In genomic region chr16:31002252-31002700, GRCh38 we compare ENCODE assay signal across 22 cellular contexts. TPM values are rescaled to one million over a fixed set of nuclear protein-coding genes. Genes with fewer than 3 reads are reported as not detected.
DNase-seq lines count a peak whose midpoint lies in the region; ATAC-seq, FAIRE-seq and TF ChIP-seq lines count a peak whose summit lies in the region.
"Had no signal": no experiment of that assay in that cellular context is flagged by ENCODE, and none has a peak within 500 bp of the region (broad histone marks: within the 10 kb centered on the region; RNA-seq: fewer than 3 reads in every experiment).

No MANE protein-coding gene starts in this region.

- FAIRE-seq in keratinocyte (lab: Jason Lieb, UNC) = peak; percentile 57
- FAIRE-seq: GM12878, H54 had no signal

- H3K9me1 ChIP-seq in keratinocyte (ENCODE audit: control insufficient read depth, extremely low read depth, insufficient read depth, low read length) = peaks cover 3% of the 10 kb centered on the region

- 44 to 53% methylated on average over 9 to 10 of the region's 10 CpGs for WGBS in testis, 2 donors
- 52 to 60% (median 58%) methylated on average over 10 of the region's 10 CpGs for WGBS in psoas muscle, 3 donors

- peak overlapping the region; percentile 62 for H2AFZ ChIP-seq in keratinocyte (ENCODE audit: control insufficient read depth, low read length)

- H3K4me2 ChIP-seq in keratinocyte (ENCODE audit: control insufficient read depth, extremely low read depth, insufficient read depth, low read depth, low read length) = peak overlapping the region; percentile 56

- DNase-seq in HPDE6-E6E7 (ENCODE audit: extremely low spot score) (peak; percentile 31), caudate nucleus (lab: John Stamatoyannopoulos, UW) (peak in 35 of 61 donors; percentile 13 to 88 (median 42)), keratinocyte (ENCODE audit: low read depth, low spot score) (no peak), NCI-H510A (lab: John Stamatoyannopoulos, UW) (no peak), testis (no peak), psoas muscle (no peak)
- DNase-seq: activated CD4-positive, alpha-beta T cell treated with anti-CD3 and anti-CD28 coated beads, Interleukin-2, amount 10 ng/mL, durations not matched to agents 7 days and 5 days; activated naive CD4-positive, alpha-beta T cell treated with Interleukin-2 at 50 U/mL for 16 hours; activated T-cell treated with anti-CD3 and anti-CD28 coated beads, Interleukin-2, amount 50 U/mL, for 72 hours; C1 segment of cervical spinal cord; dermis blood vessel endothelial cell; DMS79 treated with DMSO at 0.1 percent for 48 hours; heart right ventricle; natural killer cell; NCI-H1092; NCI-H187; NCI-H526 treated with DMSO at 0.1 percent for 48 hours; stimulated activated CD4-positive, alpha-beta T cell treated with anti-CD3 and anti-CD28 coated beads, Interleukin-2, amount 100 ng/mL, for 24 hours had no signal

- H3K79me2 ChIP-seq in keratinocyte (ENCODE audit: control insufficient read depth, insufficient read depth, low read length) = no peaks in the 10 kb centered on the region

- no peak overlapping the region for H3K9ac ChIP-seq in keratinocyte (ENCODE audit: control insufficient read depth, extremely low read depth, insufficient read depth, low read length)

- TF ChIP-seq POLR2A in testis (IDR thresholded peaks at IDR 0.05) = no peak

- H4K20me1 ChIP-seq in keratinocyte (ENCODE audit: control insufficient read depth, extremely low read depth, insufficient read depth, low read length) = no peaks in the 10 kb centered on the region

- no peak for TF ChIP-seq CTCF in keratinocyte (optimal IDR thresholded peaks at IDR 0.05 in 1 of 3, IDR thresholded peaks at IDR 0.05 in 1 of 3, conservative IDR thresholded peaks at IDR 0.05 in 1 of 3; ENCODE audit: extremely low read depth in 1 of 3, insufficient read depth in 2 of 3, low read length in 3 of 3)
- no peak for TF ChIP-seq CTCF in testis (IDR thresholded peaks at IDR 0.05)
- no peak for TF ChIP-seq CTCF in psoas muscle (IDR thresholded peaks at IDR 0.05)

- dilution Hi-C loops in keratinocyte (cut with MboI; ENCODE audit: extremely low pct_ligation_motif_present, low sequenced_read_pairs) = no loop called here

- H3K27ac ChIP-seq in caudate nucleus (ENCODE audit: low read depth, low read length) = no peak overlapping the region
- no peak overlapping the region for H3K27ac ChIP-seq in keratinocyte (ENCODE audit: control insufficient read depth, insufficient read depth, low read length)
- peak overlapping the region in 19 of 21 experiments; percentile 19 to 89 (median 75) for H3K27ac ChIP-seq in skin epidermis
- H3K27ac ChIP-seq in testis = no peak overlapping the region
- no peak overlapping the region for H3K27ac ChIP-seq in psoas muscle
- H3K27ac ChIP-seq: adrenal gland had no signal

- H3K9me3 ChIP-seq in keratinocyte (ENCODE audit: control insufficient read depth, low read depth, low read length) (no peaks in the 10 kb centered on the region), testis (no peaks in the 10 kb centered on the region), psoas muscle (no peaks in the 10 kb centered on the region)
- H3K9me3 ChIP-seq: adrenal gland, heart right ventricle had no signal

- ATAC-seq in psoas muscle = no peak
- ATAC-seq: activated T-cell treated with anti-CD3 and anti-CD28 coated beads, Interleukin-2, amount 50 U/mL, for 72 hours; GM12878; natural killer cell had no signal

- H3K36me3 ChIP-seq in keratinocyte (ENCODE audit: control insufficient read depth in 2 of 2, extremely low read depth in 1 of 2, insufficient read depth in 2 of 2, low read length in 2 of 2) = no peaks in the 10 kb centered on the region
- H3K36me3 ChIP-seq in testis (ENCODE audit: low read depth, missing control alignments) = no peaks in the 10 kb centered on the region
- H3K36me3 ChIP-seq in psoas muscle (ENCODE audit: insufficient read depth in 1 of 2, low read depth in 1 of 2) = no peaks in the 10 kb centered on the region
- H3K36me3 ChIP-seq: adrenal gland, heart right ventricle had no signal

- intact Hi-C loops in testis (cut with DNase I; ENCODE audit: low total_unique reads) = no loop called here
- intact Hi-C loops in psoas muscle (cut with DNase I) = no loop called here

- no peaks in the 10 kb centered on the region for H3K27me3 ChIP-seq in keratinocyte (ENCODE audit: control insufficient read depth, extremely low read depth, insufficient read depth, low read length)
- no peaks in the 10 kb centered on the region for H3K27me3 ChIP-seq in testis
- H3K27me3 ChIP-seq in psoas muscle (ENCODE audit: insufficient read depth in 3 of 3, low read length in 2 of 3) = peaks cover 0 to 2% (median under 1%) of the 10 kb centered on the region in 3 donors
- H3K27me3 ChIP-seq: adrenal gland had no signal

- peak overlapping the region in 1 of 3 experiments; percentile 19 for H3K4me3 ChIP-seq in keratinocyte (ENCODE audit: control insufficient read depth in 2 of 3, extremely low read depth in 1 of 3, insufficient read depth in 2 of 3, low read depth in 1 of 3, low read length in 3 of 3)
- peak overlapping the region in 2 of 7 experiments; percentile 24 to 39 for H3K4me3 ChIP-seq in skin epidermis
- H3K4me3 ChIP-seq in testis = no peak overlapping the region
- no peak overlapping the region for H3K4me3 ChIP-seq in psoas muscle
- H3K4me3 ChIP-seq: adrenal gland, GM12878, heart right ventricle had no signal

- peaks cover 41% of the 10 kb centered on the region for H3K4me1 ChIP-seq in keratinocyte (ENCODE audit: control insufficient read depth, extremely low read depth, insufficient read depth, low read length)
- H3K4me1 ChIP-seq in testis = peaks cover 22% of the 10 kb centered on the region
- H3K4me1 ChIP-seq in psoas muscle = peaks cover 6% of the 10 kb centered on the region

RNA-seq across cellular contexts. Expression of gene STX1B, which starts 8.2 kb away (rescaled TPM):
- polyA plus RNA-seq in keratinocyte (0.34 to 0.55 TPM (median 0.50 TPM) in 3 replicates), testis (ENCODE audit: insufficient read depth, low read depth, low replicate concordance) (5.8 TPM), psoas muscle (under 1 TPM; 0.04 to 0.14 (median 0.05) TPM)
- polyA plus RNA-seq in keratinocyte (2011; ENCODE audit: low read depth) = 1.2 TPM
- 0.19 and 0.44 TPM in 2 replicates for polyA plus RNA-seq in keratinocyte (2011; cell fraction: cytosol; rRNA removed)
- 3.5 and 5.4 TPM in 2 replicates for polyA plus RNA-seq in keratinocyte (2011; cell fraction: nucleus; rRNA removed)
- 0.29 and 0.63 TPM in 2 replicates for polyA plus RNA-seq in keratinocyte (2012; ENCODE audit: low replicate concordance)
- 0.63 to 3.0 TPM (median 0.70 TPM) in 3 replicates for polyA minus RNA-seq in keratinocyte
- 0.38 TPM for polyA minus RNA-seq in keratinocyte (2011; cell fraction: cytosol; rRNA and poly(A)+ RNA removed)
- polyA minus RNA-seq in keratinocyte (2011; cell fraction: nucleus; rRNA and poly(A)+ RNA removed) = 0.42 and 1.4 TPM in 2 replicates
- total RNA-seq in testis (1 to 10 TPM; 6.3 to 8.7 TPM), psoas muscle (under 1 TPM in 3 of 4 donors, not detected in 1; 0.11 to 0.64 (median 0.26) TPM)

RNA-seq across cellular contexts. Expression of gene HSD3B7, which starts 17.3 kb away (rescaled TPM):
- 2.0 to 3.5 TPM (median 2.4 TPM) in 3 replicates for polyA plus RNA-seq in keratinocyte
- 1.6 TPM for polyA plus RNA-seq in keratinocyte (2011; ENCODE audit: low read depth)
- 1.6 and 2.9 TPM in 2 replicates for polyA plus RNA-seq in keratinocyte (2011; cell fraction: cytosol; rRNA removed)
- 3.9 and 4.7 TPM in 2 replicates for polyA plus RNA-seq in keratinocyte (2011; cell fraction: nucleus; rRNA removed)
- 2.1 and 6.1 TPM in 2 replicates for polyA plus RNA-seq in keratinocyte (2012; ENCODE audit: low replicate concordance)
- 2.4 to 3.8 TPM (median 2.4 TPM) in 3 replicates for polyA minus RNA-seq in keratinocyte
- polyA minus RNA-seq in keratinocyte (2011; cell fraction: cytosol; rRNA and poly(A)+ RNA removed) = 3.5 TPM
- 1.8 and 2.1 TPM in 2 replicates for polyA minus RNA-seq in keratinocyte (2011; cell fraction: nucleus; rRNA and poly(A)+ RNA removed)
- total RNA-seq in testis = 1 to 10 TPM; 5.7 to 7.4 TPM
- 8.9 TPM for polyA plus RNA-seq in testis (ENCODE audit: insufficient read depth, low read depth, low replicate concordance)
- total RNA-seq in psoas muscle = 10 to 100 TPM in 1 of 4 donors, 1 to 10 TPM in 3; 3.2 to 12.8 (median 5.4) TPM
- 1 to 10 TPM; 3.5 to 4.9 (median 4.1) TPM for polyA plus RNA-seq in psoas muscle

RNA-seq across cellular contexts. Expression of gene STX4, which starts 31.1 kb away (rescaled TPM):
- polyA plus RNA-seq in keratinocyte = 43.6 to 51.1 TPM (median 48.3 TPM) in 3 replicates
- polyA plus RNA-seq in keratinocyte (2011; ENCODE audit: low read depth) = 139 TPM
- polyA plus RNA-seq in keratinocyte (2011; cell fraction: cytosol; rRNA removed) = 33.8 and 46.2 TPM in 2 replicates
- polyA plus RNA-seq in keratinocyte (2011; cell fraction: nucleus; rRNA removed) = 96.7 and 114 TPM in 2 replicates
- 59.5 and 62.0 TPM in 2 replicates for polyA plus RNA-seq in keratinocyte (2012; ENCODE audit: low replicate concordance)
- polyA minus RNA-seq in keratinocyte = 33.7 to 63.9 TPM (median 36.5 TPM) in 3 replicates
- polyA minus RNA-seq in keratinocyte (2011; cell fraction: cytosol; rRNA and poly(A)+ RNA removed) = 46.0 TPM
- 18.5 and 24.1 TPM in 2 replicates for polyA minus RNA-seq in keratinocyte (2011; cell fraction: nucleus; rRNA and poly(A)+ RNA removed)
- 10 to 100 TPM; 50.9 to 56.9 TPM for total RNA-seq in testis
- polyA plus RNA-seq in testis (ENCODE audit: insufficient read depth, low read depth, low replicate concordance) = 37.1 TPM
- total RNA-seq in psoas muscle = 10 to 100 TPM; 47.6 to 57.8 (median 51.6) TPM
- polyA plus RNA-seq in psoas muscle = 100 to 1,000 TPM in 1 of 3 donors, 10 to 100 TPM in 2; 61.8 to 123 (median 83.3) TPM

RNA-seq across cellular contexts. Expression of gene SETD1A, which starts 44.7 kb away (rescaled TPM):
- polyA plus RNA-seq in keratinocyte (0.94 to 3.7 TPM (median 1.1 TPM) in 3 replicates), testis (ENCODE audit: insufficient read depth, low read depth, low replicate concordance) (41.4 TPM), psoas muscle (10 to 100 TPM in 1 of 3 donors, 1 to 10 TPM in 2; 7.9 to 15.9 (median 9.4) TPM)
- polyA plus RNA-seq in keratinocyte (2011; ENCODE audit: low read depth) = 3.0 TPM
- 1.4 and 2.1 TPM in 2 replicates for polyA plus RNA-seq in keratinocyte (2011; cell fraction: cytosol; rRNA removed)
- polyA plus RNA-seq in keratinocyte (2011; cell fraction: nucleus; rRNA removed) = 8.9 and 11.2 TPM in 2 replicates
- polyA plus RNA-seq in keratinocyte (2012; ENCODE audit: low replicate concordance) = 4.7 and 10.9 TPM in 2 replicates
- 1.5 to 17.4 TPM (median 2.2 TPM) in 3 replicates for polyA minus RNA-seq in keratinocyte
- 2.5 TPM for polyA minus RNA-seq in keratinocyte (2011; cell fraction: cytosol; rRNA and poly(A)+ RNA removed)
- polyA minus RNA-seq in keratinocyte (2011; cell fraction: nucleus; rRNA and poly(A)+ RNA removed) = 3.7 and 5.2 TPM in 2 replicates
- total RNA-seq in testis (10 to 100 TPM; 45.7 to 45.8 TPM), psoas muscle (10 to 100 TPM; 13.3 to 19.0 (median 16.2) TPM)

RNA-seq across cellular contexts. Expression of gene ORAI3, which starts 53.4 kb away (rescaled TPM):
- 8.1 to 12.7 TPM (median 10.8 TPM) in 3 replicates for polyA plus RNA-seq in keratinocyte
- 2.3 TPM for polyA plus RNA-seq in keratinocyte (2011; ENCODE audit: low read depth)
- 10.3 and 13.2 TPM in 2 replicates for polyA plus RNA-seq in keratinocyte (2011; cell fraction: cytosol; rRNA removed)
- 16.6 and 23.6 TPM in 2 replicates for polyA plus RNA-seq in keratinocyte (2011; cell fraction: nucleus; rRNA removed)
- 8.0 and 11.6 TPM in 2 replicates for polyA plus RNA-seq in keratinocyte (2012; ENCODE audit: low replicate concordance)
- polyA minus RNA-seq in keratinocyte = 11.8 to 14.7 TPM (median 13.6 TPM) in 3 replicates
- 10.6 TPM for polyA minus RNA-seq in keratinocyte (2011; cell fraction: cytosol; rRNA and poly(A)+ RNA removed)
- polyA minus RNA-seq in keratinocyte (2011; cell fraction: nucleus; rRNA and poly(A)+ RNA removed) = 12.5 and 14.9 TPM in 2 replicates
- total RNA-seq in testis = 10 to 100 TPM; 68.6 to 75.0 TPM
- 29.1 TPM for polyA plus RNA-seq in testis (ENCODE audit: insufficient read depth, low read depth, low replicate concordance)
- total RNA-seq in psoas muscle = 1 to 10 TPM; 3.6 to 5.8 (median 5.5) TPM
- 1 to 10 TPM; 3.5 to 6.0 (median 4.0) TPM for polyA plus RNA-seq in psoas muscle

Comparison
In these comparisons a context has a peak if more than half of its experiments do, and no peak if none do; other contexts are left out.
1. DNase-seq: peak in HPDE6-E6E7 (single experiment) and caudate nucleus (35 of 61); none in keratinocyte (single experiment), NCI-H510A (single experiment), testis (single experiment) and psoas muscle (0 of 2).
2. H3K27ac ChIP-seq: peak in skin epidermis (19 of 21); none in caudate nucleus (single experiment), keratinocyte (single experiment), testis (0 of 2) and psoas muscle (single experiment).